8 cellular contexts compared by ENCODE assay signal in genomic region chr7:134126937-134127848, GRCh38. TPM values are rescaled to one million over a fixed set of nuclear protein-coding genes. Genes with fewer than 3 reads are reported as not detected.
A peak's percentile ranks its signal among the peaks of the same experiment; 100 is the strongest.
DNase-seq lines count a peak whose midpoint lies in the region; ATAC-seq, FAIRE-seq and TF ChIP-seq lines count a peak whose summit lies in the region.

LRGUK (plus strand) TSS chr7:134127340; CDS start chr7:134127368, 28 bp downstream.

- H3K36me3 Mint-ChIP-seq in WTC11, result no peaks in the 10 kb centered on the region

- POLR2A ChIA-PET in WTC11 (lab: Charles Lee), result interaction anchor here (1.0 kb wide), 1 partner anchor 88 kb away, joined by 3 read pairs; no protein-coding TSS in a partner anchor

- CTCF ChIA-PET in WTC11 (lab: Charles Lee), result interaction anchor here (0.6 to 3.0 kb wide), 4 partner anchors 14 to 814 kb away, joined by 3 to 34 read pairs (median 4); no protein-coding TSS in a partner anchor

- no peaks in the 10 kb centered on the region for H3K9me3 Mint-ChIP-seq in WTC11

- no peak within 1 kb of the TSS; the same call in 1 of the 2 replicates for H3K27ac Mint-ChIP-seq in WTC11

- H3K4me3 Mint-ChIP-seq in WTC11, result peak within 1 kb of the TSS; percentile 88

- H3K4me3 ChIP-seq in cardiac fibroblast (replicated peaks in 1 of 2; ENCODE audit: low read depth in 2 of 2, low read length in 2 of 2), result peak within 1 kb of the TSS; percentile 63 to 69
- peak within 1 kb of the TSS; percentile 36 to 49 for H3K4me3 ChIP-seq in small intestine (ENCODE audit: low read depth in 1 of 2, low read length in 2 of 2)

- peak; percentile 85 for DNase-seq in ACHN
- peak; percentile 90 for DNase-seq in NCI-H2171 treated with DMSO at 0.1 percent for 48 hours (lab: John Stamatoyannopoulos, UW)
- DNase-seq in WTC11 (ENCODE audit: low spot score), result peak; percentile 87
- peak; percentile 79 to 85 for DNase-seq in cardiac fibroblast (ENCODE audit: low read depth in 2 of 2)
- peak; percentile 78 for DNase-seq in inferior parietal cortex (ENCODE audit: extremely low spot score)
- DNase-seq in small intestine, result peak; percentile 74

- H3K36me3 ChIP-seq in small intestine (ENCODE audit: control insufficient read depth in 2 of 2, insufficient read depth in 2 of 2, low read length in 2 of 2), result no peaks in the 10 kb centered on the region

- in situ Hi-C loops in ACHN (cut with HindIII; ENCODE audit: low pct_ligation_motif_present, low pct_unique_long_range_greater_than_20kb, low sequenced_read_pairs), result no loop called here

- no peaks in the 10 kb centered on the region for H3K9me3 ChIP-seq in small intestine (ENCODE audit: control insufficient read depth, low read depth)

- peaks cover 53% of the 10 kb centered on the region for H3K4me1 Mint-ChIP-seq in WTC11

- no peak within 1 kb of the TSS for H3K27ac ChIP-seq in small intestine (ENCODE audit: low read depth in 1 of 2, low read length in 1 of 2)

- H3K4me1 ChIP-seq in small intestine (ENCODE audit: control insufficient read depth in 2 of 2, insufficient read depth in 1 of 2, low read depth in 1 of 2, low read length in 1 of 2), result no peaks in the 10 kb centered on the region

- ATAC-seq in GM18873 (IDR thresholded peaks at IDR 0.05; ENCODE audit: low FRiP score, unreplicated experiment), result peak; percentile 99
- peak; percentile 100 for ATAC-seq in HG03135 (IDR thresholded peaks at IDR 0.05; ENCODE audit: unreplicated experiment)
- ATAC-seq in WTC11, result peak; percentile 98

- no peak for FAIRE-seq in small intestine (lab: Jason Lieb, UNC)

- WGBS in small intestine, 3 donors, result 2 to 3% (median 2%) methylated on average over 44 to 46 of the region's 46 CpGs

- no peaks in the 10 kb centered on the region; the same call in 1 of the 2 replicates for H3K27me3 Mint-ChIP-seq in WTC11 (ENCODE audit: low read depth)

- no peak for TF ChIP-seq CTCF in WTC11 (IDR thresholded peaks at IDR 0.05)
- no peak for TF ChIP-seq CTCF in cardiac fibroblast (IDR thresholded peaks at IDR 0.05; ENCODE audit: low read depth, low read length)

- no peaks in the 10 kb centered on the region for H3K27me3 ChIP-seq in small intestine (ENCODE audit: control insufficient read depth in 2 of 2, insufficient read depth in 2 of 2, low read length in 2 of 2)

TF ChIP-seq in WTC11, 78 proteins besides CTCF, POLR2A, EP300 and RAD21:
- no peak for TF ChIP-seq ATF6 (CRISPR knock-in tag; IDR thresholded peaks at IDR 0.05)
- TF ChIP-seq SP1 (CRISPR knock-in tag; conservative IDR thresholded peaks at IDR 0.05), result 0 out of 2 replicates have a peak, but pooled peaks have one; percentile 36
- 0 out of 2 replicates have a peak, but pooled peaks have one; percentile 27 for TF ChIP-seq ZNF232 (CRISPR knock-in tag; IDR thresholded peaks at IDR 0.05)
- TF ChIP-seq MAX (CRISPR knock-in tag; IDR thresholded peaks at IDR 0.05), result peak; percentile 24; the same call in 1 of the 2 replicates
- no peak for TF ChIP-seq EMX1 (CRISPR knock-in tag; IDR thresholded peaks at IDR 0.05)

RNA-seq across cellular contexts. Expression of gene LRGUK, which starts in this region (rescaled TPM):
- total RNA-seq in WTC11 (2021), result 1.9 to 3.0 TPM (median 2.7 TPM) in 3 replicates
- under 1 TPM in 1 of 3 donors, not detected in 2; 0.03 TPM for polyA plus RNA-seq in small intestine

Comparison
In these comparisons a context has a peak if more than half of its experiments do, and no peak if none do; other contexts are left out.
1. Peak in DNase-seq and H3K4me3 ChIP-seq in small intestine; RNA of the gene not detected or under 1 TPM.